16 cellular contexts compared by ENCODE assay signal in the genomic region with DNA sequence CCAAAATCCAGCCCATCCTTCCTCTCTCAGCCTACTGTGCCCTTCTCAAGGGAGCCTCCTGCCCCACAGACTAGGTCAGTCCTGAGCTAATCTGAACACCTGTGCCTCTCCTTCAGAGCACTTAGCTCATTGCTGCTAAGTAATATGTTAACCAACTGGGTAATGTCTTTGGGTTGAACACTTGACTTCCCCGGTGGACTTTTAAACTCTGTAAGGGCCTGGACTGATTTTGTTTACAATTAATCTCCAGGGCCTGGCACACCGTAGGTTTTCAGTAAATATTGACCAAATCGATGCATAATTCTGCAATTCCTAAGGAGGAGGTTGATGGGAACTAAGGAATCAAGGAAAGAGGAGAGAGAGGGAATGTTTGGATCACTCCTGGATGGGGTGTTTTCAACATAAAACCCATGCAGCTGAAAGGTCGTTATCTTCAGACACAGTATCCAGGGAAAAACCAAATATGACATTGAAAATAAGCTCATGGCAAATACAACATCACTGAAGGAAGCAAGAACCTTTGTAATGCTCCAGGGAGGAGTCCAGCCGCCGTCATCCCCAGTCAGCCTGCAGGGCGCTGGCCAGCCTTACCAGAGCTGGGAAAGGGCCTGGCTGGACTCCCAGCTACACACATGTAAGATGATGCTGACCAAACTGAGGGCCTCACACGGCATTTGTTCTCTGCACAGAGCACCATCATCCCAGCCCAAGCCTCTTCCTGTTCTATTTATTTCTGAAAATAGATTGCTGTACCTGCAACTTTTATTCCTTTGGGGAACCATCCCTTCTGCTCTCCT.
A peak's percentile ranks its signal among the peaks of the same experiment; 100 is the strongest.
DNase-seq lines count a peak whose midpoint lies in the region; ATAC-seq and TF ChIP-seq lines count a peak whose summit lies in the region.
"Had no signal": no experiment of that assay in that cellular context is flagged by ENCODE, and none has a peak within 500 bp of the region (broad histone marks: within the 10 kb centered on the region; RNA-seq: fewer than 3 reads in every experiment).

No MANE protein-coding gene starts in this region.

- H3K9me3 Mint-ChIP-seq in Caco-2 (ENCODE audit: unreplicated experiment), result no peaks in the 10 kb centered on the region
- H3K9me3 Mint-ChIP-seq: activated naive CD4-positive, alpha-beta T cell treated with anti-CD3 and anti-CD28 coated beads, Interleukin-2, amount 50 U/mL, for 24 hours; T-cell had no signal

- H2AK5ac ChIP-seq in neuronal stem cell (ENCODE audit: low read depth, low read length), result no peak overlapping the region

- H3K36me3 Mint-ChIP-seq in Caco-2 (ENCODE audit: insufficient read depth, unreplicated experiment), result no peaks in the 10 kb centered on the region
- H3K36me3 Mint-ChIP-seq: activated naive CD4-positive, alpha-beta T cell treated with anti-CD3 and anti-CD28 coated beads, Interleukin-2, amount 50 U/mL, for 24 hours; T-cell had no signal

- H2AFZ ChIP-seq in GM23248 (no peak overlapping the region), neuronal stem cell (ENCODE audit: low read length) (no peak overlapping the region)

- H3K27ac ChIP-seq in GM23248 (no peak overlapping the region), neuronal stem cell (replicated peaks; ENCODE audit: low read length) (no peak overlapping the region), caudate nucleus (ENCODE audit: low read depth, low read length) (no peak overlapping the region)
- H3K27ac ChIP-seq: esophagus squamous epithelium had no signal

- H3K9ac ChIP-seq in GM23248 (no peak overlapping the region), adipocyte (ENCODE audit: low read length) (no peak overlapping the region), neuronal stem cell (ENCODE audit: low read depth, low read length, poor library complexity) (no peak overlapping the region)

- intact Hi-C loops in Right ventricle myocardium superior (cut with DNase I), result no loop called here
- intact Hi-C loops in Caco-2 (cut with micrococcal nuclease; ENCODE audit: unreplicated experiment), result no loop called here

- no peak overlapping the region for H3K14ac ChIP-seq in neuronal stem cell (ENCODE audit: low read length)

- H3F3A ChIP-seq in GM23248 (ENCODE audit: insufficient read depth), result no peaks in the 10 kb centered on the region

- DNase-seq in GM23248, result peak; percentile 54
- peak; percentile 40 for DNase-seq in adipocyte (ENCODE audit: low read depth)
- peak; percentile 67 for DNase-seq in Right ventricle myocardium superior
- DNase-seq in neuronal stem cell (ENCODE audit: low spot score), result no peak
- DNase-seq in G401 (ENCODE audit: low spot score), result no peak
- no peak for DNase-seq in glomerular visceral epithelial cell (ENCODE audit: extremely low spot score)
- DNase-seq in caudate nucleus (lab: John Stamatoyannopoulos, UW), result no peak
- DNase-seq in Caco-2, result no peak
- DNase-seq: DND-41; esophagus squamous epithelium; mucosa of descending colon; NCI-H2227 treated with DMSO at 0.1 percent for 48 hours; stimulated activated CD4-positive, alpha-beta T cell treated with anti-CD3 and anti-CD28 coated beads, Interleukin-4, amount 100 ng/mL, for 24 hours; T-cell had no signal

- BruUV-seq in Caco-2 (replicated peaks; lab: Mats Ljungman, UMichigan), result no TSS peak

- H3K23ac ChIP-seq in neuronal stem cell (ENCODE audit: low read depth, low read length, poor library complexity), result no peak overlapping the region

- no peak overlapping the region for H2BK5ac ChIP-seq in neuronal stem cell (ENCODE audit: low read length)

- no peak overlapping the region for H2BK120ac ChIP-seq in neuronal stem cell (ENCODE audit: low read depth, low read length)

- H3K4me1 Mint-ChIP-seq in Caco-2 (ENCODE audit: low read depth, unreplicated experiment), result no peaks in the 10 kb centered on the region
- H3K4me1 Mint-ChIP-seq: activated naive CD4-positive, alpha-beta T cell treated with anti-CD3 and anti-CD28 coated beads, Interleukin-2, amount 50 U/mL, for 24 hours; B cell had no signal

- H3K9me3 ChIP-seq in GM23248 (ENCODE audit: low read depth), result no peaks in the 10 kb centered on the region
- H3K9me3 ChIP-seq in adipocyte (ENCODE audit: control insufficient read depth, low read length), result no peaks in the 10 kb centered on the region
- H3K9me3 ChIP-seq in neuronal stem cell (replicated peaks in 1 of 2; ENCODE audit: control insufficient read depth in 2 of 2, insufficient read depth in 1 of 2, low read depth in 1 of 2, low read length in 2 of 2), result no peaks in the 10 kb centered on the region
- no peaks in the 10 kb centered on the region; the same call in 1 of the 2 replicates for H3K9me3 ChIP-seq in Caco-2
- H3K9me3 ChIP-seq: esophagus squamous epithelium, mucosa of descending colon had no signal

- peaks cover 12% of the 10 kb centered on the region for H3K27me3 Mint-ChIP-seq in Caco-2 (ENCODE audit: insufficient read depth, unreplicated experiment)

- ATAC-seq in Right ventricle myocardium superior (ENCODE audit: poor library complexity), result peak; percentile 87
- ATAC-seq: mucosa of descending colon, T-cell had no signal

- no peaks in the 10 kb centered on the region for H3K36me3 ChIP-seq in GM23248 (ENCODE audit: low read depth)
- no peaks in the 10 kb centered on the region for H3K36me3 ChIP-seq in adipocyte (ENCODE audit: control insufficient read depth, insufficient read depth, low read length, severe bottlenecking)
- no peaks in the 10 kb centered on the region for H3K36me3 ChIP-seq in neuronal stem cell (replicated peaks in 1 of 2; ENCODE audit: control insufficient read depth in 2 of 2, insufficient read depth in 2 of 2, low read length in 2 of 2)
- H3K36me3 ChIP-seq in Caco-2 (ENCODE audit: control insufficient read depth, insufficient read depth, low read length), result no peaks in the 10 kb centered on the region
- H3K36me3 ChIP-seq: esophagus squamous epithelium had no signal

- H3K79me1 ChIP-seq in neuronal stem cell (ENCODE audit: low read depth, low read length), result no peaks in the 10 kb centered on the region

- H3K18ac ChIP-seq in neuronal stem cell (ENCODE audit: low read length), result peak overlapping the region; percentile 17

- H3K27me3 ChIP-seq in GM23248 (replicated peaks; ENCODE audit: insufficient read depth) (no peaks in the 10 kb centered on the region; the same call in 1 of the 2 replicates), adipocyte (replicated peaks; ENCODE audit: control insufficient read depth, insufficient read depth, low read length) (peaks cover 30% of the 10 kb centered on the region), neuronal stem cell (ENCODE audit: control insufficient read depth in 3 of 3, insufficient read depth in 3 of 3, low read depth in 1 of 3, low read length in 3 of 3) (peaks cover 0 to 10% (median 0%) of the 10 kb centered on the region in 3 experiments), Caco-2 (replicated peaks; ENCODE audit: control insufficient read depth, insufficient read depth, low read length) (no peaks in the 10 kb centered on the region; the same call in 1 of the 2 replicates)

- H4K91ac ChIP-seq in neuronal stem cell (ENCODE audit: low read depth, low read length, poor library complexity), result no peak overlapping the region

- CTCF ChIA-PET in Caco-2 (lab: Charles Lee), result interaction anchor here (0.5 kb wide), 1 partner anchor 252 kb away, joined by 4 read pairs; no protein-coding TSS in a partner anchor

- H3K9me2 ChIP-seq in GM23248 (ENCODE audit: insufficient read depth), result no peaks in the 10 kb centered on the region

- no peak overlapping the region for H2BK15ac ChIP-seq in neuronal stem cell (ENCODE audit: low read length)

- in situ Hi-C loops in GM23248 (cut with MboI), result no loop called here
- in situ Hi-C loops in G401 (cut with HindIII; ENCODE audit: low sequenced_read_pairs), result no loop called here

- no peaks in the 10 kb centered on the region for H3K79me2 ChIP-seq in GM23248 (ENCODE audit: insufficient read depth)

- no peak overlapping the region for H4K8ac ChIP-seq in neuronal stem cell (ENCODE audit: low read depth, low read length)

- WGBS in GM23248 (ENCODE audit: low coverage in 1 of 2, low lambda C conversion rate in 2 of 2, missing lambda C conversion rate in 2 of 2), 2 experiments, result 19 to 20% methylated on average over 8 of the region's 8 CpGs
- no CpG with 5 or more reads among the region's 8 CpGs for WGBS in neuronal stem cell (ENCODE audit: extremely low coverage in 2 of 2, insufficient read length in 2 of 2, insufficient replicate concordance in 1 of 2), 2 donors

- H2BK12ac ChIP-seq in neuronal stem cell (ENCODE audit: low read length), result no peak overlapping the region

- no peak overlapping the region for H3K4me2 ChIP-seq in GM23248 (ENCODE audit: unreplicated experiment)
- no peak overlapping the region for H3K4me2 ChIP-seq in neuronal stem cell (ENCODE audit: insufficient read depth, low read length, poor library complexity, severe bottlenecking)

- no peaks in the 10 kb centered on the region for H3K4me1 ChIP-seq in GM23248 (ENCODE audit: insufficient read depth)
- H3K4me1 ChIP-seq in adipocyte (ENCODE audit: control insufficient read depth, insufficient read depth, low read length), result no peaks in the 10 kb centered on the region
- H3K4me1 ChIP-seq in neuronal stem cell (ENCODE audit: control insufficient read depth in 2 of 2, insufficient read depth in 1 of 2, low read depth in 1 of 2, low read length in 2 of 2), result peaks cover 0 to 1% of the 10 kb centered on the region in 2 donors
- H3K4me1 ChIP-seq in Caco-2, result peaks cover 7% of the 10 kb centered on the region
- H3K4me1 ChIP-seq: esophagus squamous epithelium had no signal

- no peak for TF ChIP-seq CTCF in Caco-2 (IDR thresholded peaks at IDR 0.05; ENCODE audit: insufficient read depth in 1 of 2, low read depth in 1 of 2, low read length in 1 of 2, severe bottlenecking in 1 of 2, unreplicated experiment in 1 of 2)

- H3K4me3 Mint-ChIP-seq in Caco-2 (ENCODE audit: unreplicated experiment), result no peak overlapping the region
- H3K4me3 Mint-ChIP-seq: activated naive CD4-positive, alpha-beta T cell treated with anti-CD3 and anti-CD28 coated beads, Interleukin-2, amount 50 U/mL, for 24 hours; B cell; T-cell had no signal

- no peaks in the 10 kb centered on the region for H4K20me1 ChIP-seq in GM23248 (ENCODE audit: insufficient read depth)

- POLR2A ChIA-PET in Caco-2 (lab: Charles Lee), result no interaction called here

- H3K4ac ChIP-seq in neuronal stem cell (ENCODE audit: low read length), result no peak overlapping the region

- H3K4me3 ChIP-seq in GM23248 (no peak overlapping the region), adipocyte (ENCODE audit: low read length) (no peak overlapping the region), neuronal stem cell (ENCODE audit: low read length in 2 of 2) (no peak overlapping the region), Caco-2 (ENCODE audit: low read depth, low read length) (no peak overlapping the region)
- H3K4me3 ChIP-seq: esophagus squamous epithelium, mucosa of descending colon had no signal

- H3K27ac Mint-ChIP-seq in Caco-2 (ENCODE audit: unreplicated experiment), result no peak overlapping the region
- H3K27ac Mint-ChIP-seq: activated naive CD4-positive, alpha-beta T cell treated with anti-CD3 and anti-CD28 coated beads, Interleukin-2, amount 50 U/mL, for 24 hours; B cell; T-cell had no signal

Comparison
In these comparisons a context has a peak if more than half of its experiments do, and no peak if none do; other contexts are left out.
1. DNase-seq: peak in GM23248 (single experiment), adipocyte (single experiment) and Right ventricle myocardium superior (single experiment); none in neuronal stem cell (single experiment), G401 (single experiment), glomerular visceral epithelial cell (single experiment), caudate nucleus (0 of 61) and Caco-2 (0 of 2).